9 cellular contexts compared by ENCODE assay signal in genomic region chr5:170745481-170746061, GRCh38. TPM values are rescaled to one million over a fixed set of nuclear protein-coding genes. Genes with fewer than 3 reads are reported as not detected.
A peak's percentile ranks its signal among the peaks of the same experiment; 100 is the strongest.
DNase-seq lines count a peak whose midpoint lies in the region; ATAC-seq and TF ChIP-seq lines count a peak whose summit lies in the region.
"Had no signal": no experiment of that assay in that cellular context is flagged by ENCODE, and none has a peak within 500 bp of the region (broad histone marks: within the 10 kb centered on the region; RNA-seq: fewer than 3 reads in every experiment).

No MANE protein-coding gene starts in this region.

- H3K27ac Mint-ChIP-seq in natural killer cell treated with Interleukin-12 subunit alpha and Interleukin-12 subunit beta and Interleukin-15 and Interleukin-18, amount 100 ng/mL, for 72 hours: no peak overlapping the region

- TF ChIP-seq CTCF in PC-3 (conservative IDR thresholded peaks at IDR 0.05; ENCODE audit: low read depth, low read length) (no peak), foreskin keratinocyte (conservative IDR thresholded peaks at IDR 0.05) (no peak)

- ATAC-seq in PC-3: peak; percentile 25
- peak; percentile 45 for ATAC-seq in foreskin keratinocyte
- no peak for ATAC-seq in GM18505 (IDR thresholded peaks at IDR 0.05; ENCODE audit: unreplicated experiment)
- ATAC-seq in HG03442 (IDR thresholded peaks at IDR 0.05; ENCODE audit: unreplicated experiment): no peak
- no peak for ATAC-seq in natural killer cell treated with Interleukin-12 subunit alpha and Interleukin-12 subunit beta and Interleukin-15 and Interleukin-18, amount 100 ng/mL, for 72 hours

- TF ChIP-seq POLR2A in GM18505 (IDR thresholded peaks at IDR 0.05; ENCODE audit: borderline replicate concordance, extremely low read depth, insufficient read depth, insufficient read length): no peak

- POLR2A ChIA-PET in PC-3 (lab: Charles Lee; ENCODE audit: unreplicated experiment): no interaction called here

- H3K9me3 ChIP-seq in PC-3 (ENCODE audit: low read length): no peaks in the 10 kb centered on the region
- no peaks in the 10 kb centered on the region for H3K9me3 ChIP-seq in mucosa of rectum (ENCODE audit: control insufficient read depth in 2 of 2, low read length in 2 of 2)

- no peak overlapping the region for H3K27ac ChIP-seq in PC-3 (ENCODE audit: low read length)
- no peak overlapping the region for H3K27ac ChIP-seq in foreskin keratinocyte
- no peak overlapping the region for H3K27ac ChIP-seq in mucosa of rectum (ENCODE audit: low read depth in 2 of 2, low read length in 2 of 2)
- H3K27ac ChIP-seq: HL-60 had no signal

- no peaks in the 10 kb centered on the region for H3F3A ChIP-seq in PC-3 (ENCODE audit: low read length, unreplicated experiment)

- H3K79me2 ChIP-seq in PC-3 (ENCODE audit: low read length): no peaks in the 10 kb centered on the region

- DNase-seq in EL (peak; percentile 83), PC-3 (peak; percentile 8), foreskin keratinocyte (peak in 1 of 2 donors; percentile 57), OCI-M1 (lab: John Stamatoyannopoulos, UW) (no peak)
- DNase-seq in natural killer cell treated with Interleukin-12 subunit alpha and Interleukin-12 subunit beta and Interleukin-15 and Interleukin-18, amount 100 ng/mL, for 72 hours (ENCODE audit: low spot score): no peak

- H4K20me1 ChIP-seq in PC-3 (ENCODE audit: low read length): no peaks in the 10 kb centered on the region

- no peaks in the 10 kb centered on the region for H3K4me1 Mint-ChIP-seq in natural killer cell treated with Interleukin-12 subunit alpha and Interleukin-12 subunit beta and Interleukin-15 and Interleukin-18, amount 100 ng/mL, for 72 hours (ENCODE audit: low read depth in 2 of 2)

- H3K27me3 Mint-ChIP-seq in natural killer cell treated with Interleukin-12 subunit alpha and Interleukin-12 subunit beta and Interleukin-15 and Interleukin-18, amount 100 ng/mL, for 72 hours: peaks cover 20% of the 10 kb centered on the region in 2 donors

- peak overlapping the region; percentile 46 for H3K4me2 ChIP-seq in PC-3 (ENCODE audit: low read length)

- H3K9me2 ChIP-seq in PC-3 (replicated peaks; ENCODE audit: low read length): no peaks in the 10 kb centered on the region

- H3K27me3 ChIP-seq in PC-3 (ENCODE audit: low read length): no peaks in the 10 kb centered on the region
- peaks cover 2% of the 10 kb centered on the region for H3K27me3 ChIP-seq in foreskin keratinocyte
- H3K27me3 ChIP-seq in mucosa of rectum (ENCODE audit: control insufficient read depth in 2 of 2, insufficient read depth in 2 of 2, low read length in 2 of 2): peaks cover 0 to 2% of the 10 kb centered on the region in 2 donors

- intact Hi-C loops in PC-3 (cut with micrococcal nuclease): loop anchor here (2.0 kb wide), 1 partner anchor 171 kb away; no protein-coding TSS in a partner anchor

- H3K36me3 Mint-ChIP-seq in natural killer cell treated with Interleukin-12 subunit alpha and Interleukin-12 subunit beta and Interleukin-15 and Interleukin-18, amount 100 ng/mL, for 72 hours: no peaks in the 10 kb centered on the region

- no peak overlapping the region for H2AFZ ChIP-seq in PC-3 (ENCODE audit: low read length)

- H3K4me1 ChIP-seq in PC-3 (ENCODE audit: insufficient read depth, low read length) (no peaks in the 10 kb centered on the region; the same call in 1 of the 2 replicates), foreskin keratinocyte (peaks cover 10% of the 10 kb centered on the region), mucosa of rectum (ENCODE audit: control insufficient read depth in 2 of 2, insufficient read depth in 2 of 2, low read length in 2 of 2) (peaks cover 3 to 19% of the 10 kb centered on the region in 2 donors)

- no peak overlapping the region for H3K4me3 Mint-ChIP-seq in natural killer cell treated with Interleukin-12 subunit alpha and Interleukin-12 subunit beta and Interleukin-15 and Interleukin-18, amount 100 ng/mL, for 72 hours

- no peaks in the 10 kb centered on the region for H3K9me3 Mint-ChIP-seq in natural killer cell treated with Interleukin-12 subunit alpha and Interleukin-12 subunit beta and Interleukin-15 and Interleukin-18, amount 100 ng/mL, for 72 hours

- CTCF ChIA-PET in PC-3 (lab: Charles Lee): interaction anchor here (1.8 kb wide), 1 partner anchor 46 kb away, joined by 16 read pairs; no protein-coding TSS in a partner anchor

- no peaks in the 10 kb centered on the region for H3K36me3 ChIP-seq in PC-3 (ENCODE audit: low read depth, low read length)
- no peaks in the 10 kb centered on the region for H3K36me3 ChIP-seq in mucosa of rectum (ENCODE audit: control insufficient read depth in 2 of 2, insufficient read depth in 2 of 2, low read length in 2 of 2)

- H3K9ac ChIP-seq in PC-3 (ENCODE audit: low read length) (no peak overlapping the region), mucosa of rectum (ENCODE audit: low read depth in 1 of 2, low read length in 2 of 2) (no peak overlapping the region)

- no peak overlapping the region for H3K4me3 ChIP-seq in PC-3 (ENCODE audit: low read length)
- peak overlapping the region; percentile 15 to 28 for H3K4me3 ChIP-seq in mucosa of rectum (ENCODE audit: low read length in 2 of 2)

- BruUV-seq in PC-3 (replicated peaks; lab: Mats Ljungman, UMichigan): no TSS peak

RNA-seq across cellular contexts. Expression of gene GABRP, which starts 38.0 kb away (rescaled TPM):
- total RNA-seq in PC-3 (2014; rRNA removed) (not detected in 2 replicates), foreskin keratinocyte (not detected in 2 replicates)
- polyA plus RNA-seq in foreskin keratinocyte: not detected in 2 replicates
- not detected for total RNA-seq in natural killer cell treated with Interleukin-12 subunit alpha and Interleukin-12 subunit beta and Interleukin-15 and Interleukin-18, amount 100 ng/mL, for 72 hours

Comparison
In these comparisons a context has a peak if more than half of its experiments do, and no peak if none do; other contexts are left out.
1. DNase-seq: peak in EL (single experiment) and PC-3 (single experiment); none in OCI-M1 (single experiment) and natural killer cell treated with Interleukin-12 subunit alpha and Interleukin-12 subunit beta and Interleukin-15 and Interleukin-18, amount 100 ng/mL, for 72 hours (single experiment).
2. ATAC-seq: peak in PC-3 (single experiment) and foreskin keratinocyte (single experiment); none in GM18505 (single experiment), HG03442 (single experiment) and natural killer cell treated with Interleukin-12 subunit alpha and Interleukin-12 subunit beta and Interleukin-15 and Interleukin-18, amount 100 ng/mL, for 72 hours (0 of 2).